ENCODE assay signal across 1 cellular context in genomic region chr11:70682056-70682455, GRCh38.
TF ChIP-seq lines count a peak whose summit lies in the region.

No MANE protein-coding gene starts in this region.

TF ChIP-seq in WTC11, 78 proteins besides CTCF, POLR2A, EP300 and RAD21:
- TF ChIP-seq ZNF512 (CRISPR knock-in tag; IDR thresholded peaks at IDR 0.05; ENCODE audit: borderline replicate concordance) (no peak), ZNF281 (CRISPR knock-in tag; IDR thresholded peaks at IDR 0.05) (no peak), ESRRA (CRISPR knock-in tag; IDR thresholded peaks at IDR 0.05; ENCODE audit: borderline replicate concordance) (no peak), NR3C1 (CRISPR knock-in tag; conservative IDR thresholded peaks at IDR 0.05; ENCODE audit: low read depth) (no peak), AFF4 (CRISPR knock-in tag; IDR thresholded peaks at IDR 0.05; ENCODE audit: borderline replicate concordance) (no peak), ZNF423 (CRISPR knock-in tag; IDR thresholded peaks at IDR 0.05) (no peak), E2F1 (CRISPR knock-in tag; IDR thresholded peaks at IDR 0.05) (no peak), EMX1 (CRISPR knock-in tag; IDR thresholded peaks at IDR 0.05) (no peak), CBFB (CRISPR knock-in tag; IDR thresholded peaks at IDR 0.05; ENCODE audit: low read depth) (no peak), CREM (CRISPR knock-in tag; IDR thresholded peaks at IDR 0.05) (no peak), NFE2L1 (CRISPR knock-in tag; IDR thresholded peaks at IDR 0.05) (no peak), JUN (CRISPR knock-in tag; IDR thresholded peaks at IDR 0.05) (no peak), KAT7 (CRISPR knock-in tag; IDR thresholded peaks at IDR 0.05; ENCODE audit: borderline replicate concordance) (no peak), ZNF671 (CRISPR knock-in tag; IDR thresholded peaks at IDR 0.05) (no peak), MXD4 (CRISPR knock-in tag; IDR thresholded peaks at IDR 0.05; ENCODE audit: borderline replicate concordance) (no peak), TCF7 (CRISPR knock-in tag; IDR thresholded peaks at IDR 0.05; ENCODE audit: low read depth) (no peak), ZNF416 (CRISPR knock-in tag; IDR thresholded peaks at IDR 0.05) (no peak), ERG (CRISPR knock-in tag; IDR thresholded peaks at IDR 0.05) (no peak)
